1 cellular context compared by ENCODE assay signal in the genomic region with DNA sequence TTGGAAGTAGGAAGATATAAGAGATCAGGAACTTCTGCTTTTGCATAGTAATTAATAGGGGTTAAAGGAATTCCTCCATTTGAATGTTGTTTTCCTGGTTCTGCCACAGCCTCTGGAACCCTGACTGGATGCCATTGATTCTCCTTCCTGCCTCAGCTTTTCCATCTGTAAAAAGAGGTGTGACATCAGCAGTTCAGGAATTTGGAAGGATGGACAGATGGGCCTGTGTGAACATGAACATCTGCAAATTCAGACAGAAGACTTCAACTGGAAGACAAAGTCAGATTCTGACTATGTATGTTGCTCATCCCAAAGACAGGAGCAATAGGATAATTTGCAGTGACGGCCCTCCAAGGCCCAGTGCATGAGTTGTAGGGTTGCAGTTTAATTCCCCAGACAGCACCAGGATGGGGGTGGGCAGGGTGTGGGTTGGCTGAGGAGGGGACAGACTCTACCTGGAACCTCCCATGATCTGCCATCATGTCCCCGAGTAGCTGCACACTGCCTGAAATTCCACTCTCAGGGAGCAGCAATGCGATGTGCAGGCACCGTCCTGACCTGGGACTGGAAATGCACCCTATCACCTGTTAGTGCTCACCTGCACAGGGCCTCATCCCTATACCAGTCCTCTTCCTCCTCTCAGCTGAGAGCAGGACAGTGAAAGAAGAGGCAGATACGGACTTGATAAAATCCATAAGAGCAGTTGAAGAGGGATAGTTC.
TF ChIP-seq lines count a peak whose summit lies in the region.

No MANE protein-coding gene starts in this region.

TF ChIP-seq in IMR-90, 13 proteins besides CTCF, POLR2A, EP300 and RAD21 (continued from another document):
- no peak for TF ChIP-seq FOS (IDR thresholded peaks at IDR 0.05; ENCODE audit: low read depth, low read length)
- TF ChIP-seq, protein P1, sequence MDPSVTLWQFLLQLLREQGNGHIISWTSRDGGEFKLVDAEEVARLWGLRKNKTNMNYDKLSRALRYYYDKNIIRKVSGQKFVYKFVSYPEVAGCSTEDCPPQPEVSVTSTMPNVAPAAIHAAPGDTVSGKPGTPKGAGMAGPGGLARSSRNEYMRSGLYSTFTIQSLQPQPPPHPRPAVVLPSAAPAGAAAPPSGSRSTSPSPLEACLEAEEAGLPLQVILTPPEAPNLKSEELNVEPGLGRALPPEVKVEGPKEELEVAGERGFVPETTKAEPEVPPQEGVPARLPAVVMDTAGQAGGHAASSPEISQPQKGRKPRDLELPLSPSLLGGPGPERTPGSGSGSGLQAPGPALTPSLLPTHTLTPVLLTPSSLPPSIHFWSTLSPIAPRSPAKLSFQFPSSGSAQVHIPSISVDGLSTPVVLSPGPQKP (IDR thresholded peaks at IDR 0.05; ENCODE audit: borderline replicate concordance, low read depth, low read length) = no peak
- no peak for TF ChIP-seq MXI1 (IDR thresholded peaks at IDR 0.05; ENCODE audit: borderline replicate concordance, low read depth, low read length)
- TF ChIP-seq CEBPB (IDR thresholded peaks at IDR 0.05; ENCODE audit: low read depth, low read length) = no peak
- no peak for TF ChIP-seq RCOR1 (IDR thresholded peaks at IDR 0.05; ENCODE audit: insufficient replicate concordance, low read length)
- no peak for TF ChIP-seq MAFK (IDR thresholded peaks at IDR 0.05; ENCODE audit: low read depth, low read length)
TF ChIP-seq in IMR-90: peak in this region for 0.
